ENCODE assay signal across 8 cellular contexts in genomic region chr2:190881480-190882326, GRCh38. TPM values are rescaled to one million over a fixed set of nuclear protein-coding genes. Genes with fewer than 3 reads are reported as not detected.
DNase-seq lines count a peak whose midpoint lies in the region; ATAC-seq, FAIRE-seq and TF ChIP-seq lines count a peak whose summit lies in the region.

No MANE protein-coding gene starts in this region.

- BruUV-seq in endothelial cell of umbilical vein (replicated peaks; lab: Mats Ljungman, UMichigan), result TSS peak; percentile 53

- ATAC-seq in GM19467 (IDR thresholded peaks at IDR 0.05; ENCODE audit: unreplicated experiment), result peak; percentile 57

- POLR2A ChIA-PET in endothelial cell of umbilical vein (lab: Charles Lee), result interaction anchor here (0.6 to 3.1 kb wide), 7 partner anchors 11 to 233 kb away, joined by 3 to 14 read pairs (median 5); partner anchors contain the start of genes NAB1 and STAT1

- no peaks in the 10 kb centered on the region for H3K9me1 ChIP-seq in endothelial cell of umbilical vein (replicated peaks; ENCODE audit: control insufficient read depth, extremely low read depth, insufficient read depth, low read length)

- DNase-seq in CMK (ENCODE audit: low read depth) (peak; percentile 52), HPDE6-E6E7 (ENCODE audit: extremely low spot score) (peak; percentile 42), NOMO-1 treated with dmso at 0.1 percent for 144 hours (lab: John Stamatoyannopoulos, UW; ENCODE audit: unreplicated experiment) (peak; percentile 65), endothelial cell of umbilical vein (ENCODE audit: low read depth, low spot score) (peak; percentile 84), mucosa of gallbladder (ENCODE audit: low spot score) (peak; percentile 56)
- DNase-seq in activated CD8-positive, alpha-beta memory T cell treated with anti-CD3 and anti-CD28 coated beads, Interleukin-2, amount 50 U/mL, for 24 hours (ENCODE audit: extremely low read depth), result peak; percentile 42
- peak; percentile 78 for DNase-seq in stimulated activated CD8-positive, alpha-beta memory T cell treated with anti-CD3 and anti-CD28 coated beads, Interleukin-4, amount 100 ng/mL, for 48 hours

- peak; percentile 19 for TF ChIP-seq POLR2A in endothelial cell of umbilical vein (IDR thresholded peaks at IDR 0.05; ENCODE audit: low read depth, low read length)

- no peak for TF ChIP-seq CTCF in endothelial cell of umbilical vein (IDR thresholded peaks at IDR 0.05; ENCODE audit: extremely low read depth in 1 of 2, insufficient read depth in 1 of 2, low read depth in 1 of 2, low read length in 2 of 2)

- CTCF ChIA-PET in endothelial cell of umbilical vein (lab: Charles Lee), result interaction anchor here (0.8 to 4.9 kb wide), 7 partner anchors 12 to 98 kb away, joined by 3 to 50 read pairs (median 3); no protein-coding TSS in a partner anchor

- no peaks in the 10 kb centered on the region for H3K9me3 ChIP-seq in endothelial cell of umbilical vein (replicated peaks; ENCODE audit: control insufficient read depth, insufficient read depth, low read length)

- H3K27me3 ChIP-seq in endothelial cell of umbilical vein (ENCODE audit: control insufficient read depth in 2 of 2, insufficient read depth in 2 of 2, low read length in 2 of 2), result no peaks in the 10 kb centered on the region

- FAIRE-seq in endothelial cell of umbilical vein (lab: Jason Lieb, UNC), result peak; percentile 75

- dilution Hi-C loops in endothelial cell of umbilical vein (cut with MboI; ENCODE audit: extremely low pct_ligation_motif_present, low sequenced_read_pairs), result no loop called here

- intact Hi-C loops in endothelial cell of umbilical vein (cut with micrococcal nuclease), result loop anchor here (1.0 to 10.0 kb wide), 7 partner anchors 31 to 797 kb away; partner anchors contain the start of genes NAB1 and NABP1

- no peak overlapping the region for H2AFZ ChIP-seq in endothelial cell of umbilical vein (ENCODE audit: low read depth, low read length)

- H3K4me3 ChIP-seq in endothelial cell of umbilical vein (replicated peaks in 1 of 3; ENCODE audit: insufficient read depth in 1 of 3, low read depth in 1 of 3, low read length in 3 of 3), result peak overlapping the region; percentile 80 to 99 (median 98)

- H3K4me1 ChIP-seq in endothelial cell of umbilical vein (ENCODE audit: control insufficient read depth, extremely low read depth, insufficient read depth, low read length), result peaks cover 36% of the 10 kb centered on the region

- H3K79me2 ChIP-seq in endothelial cell of umbilical vein (ENCODE audit: control insufficient read depth, insufficient read depth, low read length), result peaks cover 58% of the 10 kb centered on the region

- H4K20me1 ChIP-seq in endothelial cell of umbilical vein (replicated peaks; ENCODE audit: control insufficient read depth, extremely low read depth, insufficient read depth, low read length), result peaks cover 5% of the 10 kb centered on the region

- peak overlapping the region; percentile 77 for H3K9ac ChIP-seq in endothelial cell of umbilical vein (replicated peaks; ENCODE audit: extremely low read depth, insufficient read depth, low read length)

- peak overlapping the region; percentile 100 for H3K4me2 ChIP-seq in endothelial cell of umbilical vein (ENCODE audit: insufficient read depth, low read length)

- H3K36me3 ChIP-seq in endothelial cell of umbilical vein (ENCODE audit: control insufficient read depth in 2 of 2, extremely low read depth in 1 of 2, insufficient read depth in 2 of 2, low read length in 2 of 2), result no peaks in the 10 kb centered on the region

- peak overlapping the region; percentile 83 for H3K27ac ChIP-seq in endothelial cell of umbilical vein (ENCODE audit: insufficient read depth, low read depth, low read length)

TF ChIP-seq in endothelial cell of umbilical vein, 7 proteins besides CTCF, POLR2A, EP300 and RAD21:
- TF ChIP-seq MAX (IDR thresholded peaks at IDR 0.05; ENCODE audit: insufficient read depth, insufficient read length) (peak; percentile 55), EZH2 (IDR thresholded peaks at IDR 0.05; ENCODE audit: borderline replicate concordance, low read depth, low read length, severe bottlenecking) (no peak), JUN (IDR thresholded peaks at IDR 0.05; ENCODE audit: borderline replicate concordance, insufficient read depth, insufficient read length, low read depth) (peak; percentile 79), FOS (IDR thresholded peaks at IDR 0.05; ENCODE audit: borderline replicate concordance, insufficient read depth, low read length) (peak; percentile 81), POLR2AphosphoS5 (IDR thresholded peaks at IDR 0.05; ENCODE audit: insufficient read depth, low read depth, low read length) (peak; percentile 56), GATA2 (IDR thresholded peaks at IDR 0.05; ENCODE audit: insufficient read depth, insufficient read length, low read depth, low read length) (peak; percentile 47), MYC (IDR thresholded peaks at IDR 0.05; ENCODE audit: low read depth, low read length) (no peak)
TF ChIP-seq in endothelial cell of umbilical vein: peak in this region for 5.

RNA-seq across cellular contexts. Expression of gene GLS, which starts 1.1 kb away (rescaled TPM):
- total RNA-seq in endothelial cell of umbilical vein, result 181 and 183 TPM in 2 replicates
- 36.1 and 49.0 TPM in 2 replicates for polyA plus RNA-seq in endothelial cell of umbilical vein
- polyA plus RNA-seq in endothelial cell of umbilical vein (2011; cell fraction: cytosol; rRNA removed), result 24.0 and 30.2 TPM in 2 replicates
- 222 and 298 TPM in 2 replicates for polyA plus RNA-seq in endothelial cell of umbilical vein (2011; cell fraction: nucleus; rRNA removed)
- 138 and 142 TPM in 2 replicates for polyA plus RNA-seq in endothelial cell of umbilical vein (2012)
- polyA minus RNA-seq in endothelial cell of umbilical vein, result 351 and 395 TPM in 2 replicates
- polyA minus RNA-seq in endothelial cell of umbilical vein (2011; cell fraction: cytosol; rRNA and poly(A)+ RNA removed), result 22.2 TPM
- polyA minus RNA-seq in endothelial cell of umbilical vein (2011; cell fraction: nucleus; rRNA and poly(A)+ RNA removed), result 496 and 601 TPM in 2 replicates
- total RNA-seq in mucosa of gallbladder, result 188 TPM

Comparison
In these comparisons a context has a peak if more than half of its experiments do, and no peak if none do; other contexts are left out.
1. Peak in every context shown above with its lines: DNase-seq, ATAC-seq, H3K4me3 ChIP-seq and H3K27ac ChIP-seq.